In the genomic region with DNA sequence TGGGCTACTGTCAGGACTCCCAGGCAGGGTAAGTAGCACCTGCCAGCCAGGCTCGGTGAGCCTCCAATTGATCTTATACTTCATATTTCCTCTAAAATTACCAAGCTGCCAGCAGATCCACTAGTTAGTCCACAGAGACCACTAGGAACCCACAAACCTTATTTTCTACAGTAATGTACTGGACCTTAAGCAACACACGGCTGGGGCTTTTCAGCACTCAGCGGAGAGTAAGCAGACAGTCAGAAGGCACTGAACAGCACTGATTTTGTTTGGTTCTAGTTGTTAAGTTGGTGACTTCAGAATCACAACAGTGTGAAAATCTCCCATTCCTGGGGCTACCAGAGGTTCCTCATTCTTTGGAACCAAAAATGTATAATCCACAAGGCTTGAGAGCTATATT, we compare ENCODE assay signal across 18 cellular contexts. TPM values are rescaled to one million over a fixed set of nuclear protein-coding genes. Genes with fewer than 3 reads are reported as not detected.
DNase-seq lines count a peak whose midpoint lies in the region; ATAC-seq and TF ChIP-seq lines count a peak whose summit lies in the region.
"Had no signal": no experiment of that assay in that cellular context is flagged by ENCODE, and none has a peak within 500 bp of the region (broad histone marks: within the 10 kb centered on the region; RNA-seq: fewer than 3 reads in every experiment).

No MANE protein-coding gene starts in this region.

- no peak overlapping the region for H3K27ac Mint-ChIP-seq in CD8-positive, alpha-beta memory T cell
- H3K27ac Mint-ChIP-seq: activated CD4-positive, alpha-beta T cell treated with anti-CD3 and anti-CD28 coated beads, Interleukin-2, amount 10 ng/mL, durations not matched to agents 7 days and 5 days; immature natural killer cell; memory B cell had no signal

- intact Hi-C loops in Right ventricle myocardium inferior (cut with DNase I) = no loop called here
- intact Hi-C loops in right cardiac atrium (cut with DNase I) = no loop called here

- peaks cover 0 to 8% (median 2%) of the 10 kb centered on the region in 3 donors for H3K4me1 Mint-ChIP-seq in CD8-positive, alpha-beta memory T cell
- H3K4me1 Mint-ChIP-seq: immature natural killer cell had no signal

- ATAC-seq in Right ventricle myocardium inferior (peak; percentile 62), right cardiac atrium (peak; percentile 25 to 46)

- H3K9me3 ChIP-seq in right atrium auricular region (no peaks in the 10 kb centered on the region), right cardiac atrium (ENCODE audit: control insufficient read depth, low read length) (no peaks in the 10 kb centered on the region), thymus (ENCODE audit: control insufficient read depth) (no peaks in the 10 kb centered on the region)
- no peaks in the 10 kb centered on the region for H3K9me3 ChIP-seq in CD8-positive, alpha-beta memory T cell (ENCODE audit: low read length)

- H3K27me3 Mint-ChIP-seq in CD8-positive, alpha-beta memory T cell = peaks cover 2 to 9% of the 10 kb centered on the region in 2 donors

- H3K27me3 ChIP-seq in right atrium auricular region = no peaks in the 10 kb centered on the region
- no peaks in the 10 kb centered on the region for H3K27me3 ChIP-seq in right cardiac atrium (ENCODE audit: control insufficient read depth, insufficient read depth)
- H3K27me3 ChIP-seq in thymus (ENCODE audit: control insufficient read depth, insufficient read depth) = no peaks in the 10 kb centered on the region
- H3K27me3 ChIP-seq in CD8-positive, alpha-beta memory T cell (ENCODE audit: insufficient read depth, low read length, poor library complexity, severe bottlenecking) = no peaks in the 10 kb centered on the region

- 50% methylated on average over 3 of the region's 3 CpGs for WGBS in right cardiac atrium
- WGBS in thymus = 31% methylated on average over 3 of the region's 3 CpGs

- H3K36me3 ChIP-seq in right atrium auricular region = no peaks in the 10 kb centered on the region
- no peaks in the 10 kb centered on the region for H3K36me3 ChIP-seq in thymus (ENCODE audit: control insufficient read depth, insufficient read depth)
- H3K36me3 ChIP-seq in CD8-positive, alpha-beta memory T cell (ENCODE audit: insufficient read depth, low read length) = no peaks in the 10 kb centered on the region

- POLR2A ChIA-PET in CD8-positive, alpha-beta memory T cell (lab: Charles Lee) = no interaction called here

- no peak for DNase-seq in Right ventricle myocardium inferior (ENCODE audit: missing footprints)
- DNase-seq in right atrium auricular region (ENCODE audit: low spot score) = no peak
- no peak for DNase-seq in right cardiac atrium
- DNase-seq in hepatic stellate cell (ENCODE audit: low spot score) = no peak
- no peak for DNase-seq in CD8-positive, alpha-beta memory T cell
- DNase-seq in D341Med (ENCODE audit: low spot score) = no peak
- DNase-seq: activated CD4-positive, alpha-beta T cell treated with anti-CD3 and anti-CD28 coated beads, Interleukin-2, amount 10 ng/mL, durations not matched to agents 7 days and 5 days; activated T-cell treated with anti-CD3 and anti-CD28 coated beads, Interleukin-2, amount 50 U/mL, for 48 hours; amniotic stem cell; immature natural killer cell; NCI-H1436 treated with DMSO at 0.1 percent for 48 hours; NCI-H345; SHP77 treated with DMSO at 0.1 percent for 48 hours; T1000 had no signal

- H3K4me3 Mint-ChIP-seq in CD8-positive, alpha-beta memory T cell = no peak overlapping the region
- H3K4me3 Mint-ChIP-seq: activated CD4-positive, alpha-beta T cell treated with anti-CD3 and anti-CD28 coated beads, Interleukin-2, amount 10 ng/mL, durations not matched to agents 7 days and 5 days; immature natural killer cell; memory B cell; neural crest cell had no signal

- H3K36me3 Mint-ChIP-seq in CD8-positive, alpha-beta memory T cell = no peaks in the 10 kb centered on the region
- H3K36me3 Mint-ChIP-seq: immature natural killer cell, memory B cell had no signal

- H3K4me3 ChIP-seq in right atrium auricular region (no peak overlapping the region), right cardiac atrium (ENCODE audit: low read length) (no peak overlapping the region), thymus (ENCODE audit: low read length) (no peak overlapping the region)
- no peak overlapping the region for H3K4me3 ChIP-seq in CD8-positive, alpha-beta memory T cell (ENCODE audit: low read length)

- H3K9me3 Mint-ChIP-seq in CD8-positive, alpha-beta memory T cell = no peaks in the 10 kb centered on the region
- H3K9me3 Mint-ChIP-seq: activated CD4-positive, alpha-beta T cell treated with anti-CD3 and anti-CD28 coated beads, Interleukin-2, amount 10 ng/mL, durations not matched to agents 7 days and 5 days; immature natural killer cell; memory B cell had no signal

- H3K4me1 ChIP-seq in right atrium auricular region = no peaks in the 10 kb centered on the region
- no peaks in the 10 kb centered on the region for H3K4me1 ChIP-seq in right cardiac atrium (ENCODE audit: control insufficient read depth, insufficient read depth, low read length)
- peaks cover 31% of the 10 kb centered on the region for H3K4me1 ChIP-seq in thymus (ENCODE audit: control insufficient read depth, insufficient read depth, low read length)
- no peaks in the 10 kb centered on the region for H3K4me1 ChIP-seq in CD8-positive, alpha-beta memory T cell (ENCODE audit: insufficient read depth, low read length)

- CTCF ChIA-PET in CD8-positive, alpha-beta memory T cell (lab: Charles Lee) = interaction anchor here (1.2 kb wide), 1 partner anchor 10 kb away, joined by 3 read pairs; no protein-coding TSS in a partner anchor

- TF ChIP-seq CTCF in right atrium auricular region (IDR thresholded peaks at IDR 0.05) (no peak), VCaP (conservative IDR thresholded peaks at IDR 0.05) (no peak)

- H3K27ac ChIP-seq in right atrium auricular region (no peak overlapping the region), VCaP (peak overlapping the region; percentile 74; the same call in 1 of the 2 replicates), right cardiac atrium (ENCODE audit: low read length) (no peak overlapping the region), thymus (ENCODE audit: low read depth) (peak overlapping the region; percentile 33)
- no peak overlapping the region for H3K27ac ChIP-seq in CD8-positive, alpha-beta memory T cell (ENCODE audit: low read depth, low read length)

RNA-seq across cellular contexts. Expression of gene MRPL57, which starts 56.1 kb away (rescaled TPM):
- total RNA-seq in Right ventricle myocardium inferior (22.3 TPM), right atrium auricular region (10 to 100 TPM; 31.3 to 35.6 TPM), right cardiac atrium (10 to 100 TPM; 19.3 to 25.5 (median 23.5) TPM)
- polyA plus RNA-seq in right cardiac atrium (38.8 TPM), thymus (30.1 TPM)
- total RNA-seq in CD8-positive, alpha-beta memory T cell = 10 to 100 TPM; 28.4 to 28.8 TPM
- polyA plus RNA-seq in CD8-positive, alpha-beta memory T cell = 53.6 TPM

RNA-seq across cellular contexts. Expression of gene SKA3, which starts 56.2 kb away (rescaled TPM):
- total RNA-seq in Right ventricle myocardium inferior (0.38 TPM), right atrium auricular region (1 to 10 TPM in 1 of 2 donors, not detected in 1; 2.0 TPM), right cardiac atrium (under 1 TPM in 3 of 4 donors, not detected in 1; 0.23 to 0.91 (median 0.68) TPM)
- polyA plus RNA-seq in right cardiac atrium (0.07 TPM), thymus (1.5 TPM)
- total RNA-seq in CD8-positive, alpha-beta memory T cell = 10 to 100 TPM; 28.3 to 33.3 TPM
- not detected for polyA plus RNA-seq in CD8-positive, alpha-beta memory T cell

Comparison
In these comparisons a context has a peak if more than half of its experiments do, and no peak if none do; other contexts are left out.
1. H3K27ac ChIP-seq: peak in VCaP (single experiment) and thymus (single experiment); none in right atrium auricular region (0 of 2), right cardiac atrium (single experiment) and CD8-positive, alpha-beta memory T cell (single experiment).
2. RNA of gene SKA3, which starts 56.2 kb away (total RNA-seq): 28.3 to 33.3 TPM in CD8-positive, alpha-beta memory T cell; 2.0 TPM in right atrium auricular region, 0.23 to 0.91 TPM in right cardiac atrium and 0.38 TPM in Right ventricle myocardium inferior (single experiment); every median in the first group is over 4 times any median in the second.